Comparison of ENCODE assay signal across 13 cellular contexts in genomic region chr6:125743604-125744003, GRCh38. TPM values are rescaled to one million over a fixed set of nuclear protein-coding genes. Genes with fewer than 3 reads are reported as not detected.
"Had no signal": no experiment of that assay in that cellular context is flagged by ENCODE, and none has a peak within 500 bp of the region (broad histone marks: within the 10 kb centered on the region; RNA-seq: fewer than 3 reads in every experiment).

No MANE protein-coding gene starts in this region.

- H3K4me3 ChIP-seq: adrenal gland, prostate gland, sigmoid colon, suprapubic skin, upper lobe of right lung had no signal

- H3K9me3 Mint-ChIP-seq: brain; memory B cell; natural killer cell treated with Interleukin-12 subunit alpha and Interleukin-12 subunit beta and Interleukin-15 and Interleukin-18, amount 100 ng/mL, for 72 hours had no signal

- H3K36me3 ChIP-seq: adrenal gland, prostate gland, sigmoid colon, suprapubic skin, upper lobe of right lung had no signal

- H3K9me3 ChIP-seq: adrenal gland, prostate gland, sigmoid colon, suprapubic skin, upper lobe of right lung had no signal

- H3K27ac ChIP-seq: adrenal gland, prostate gland, sigmoid colon, suprapubic skin, upper lobe of right lung had no signal

- H3K4me3 Mint-ChIP-seq: memory B cell; natural killer cell treated with Interleukin-12 subunit alpha and Interleukin-12 subunit beta and Interleukin-15 and Interleukin-18, amount 100 ng/mL, for 72 hours had no signal

- H3K36me3 Mint-ChIP-seq: brain; natural killer cell treated with Interleukin-12 subunit alpha and Interleukin-12 subunit beta and Interleukin-15 and Interleukin-18, amount 100 ng/mL, for 72 hours had no signal

- H3K27ac Mint-ChIP-seq: brain; memory B cell; natural killer cell treated with Interleukin-12 subunit alpha and Interleukin-12 subunit beta and Interleukin-15 and Interleukin-18, amount 100 ng/mL, for 72 hours had no signal

- DNase-seq: activated naive CD4-positive, alpha-beta T cell treated with anti-CD3 and anti-CD28 coated beads, Interleukin-2, amount 50 U/mL, for 16 hours; adrenal gland; dermis blood vessel endothelial cell; sigmoid colon; stimulated activated CD4-positive, alpha-beta T cell treated with anti-CD3 and anti-CD28 coated beads, Interleukin-12 subunit alpha, Interleukin-12 subunit beta, amount 100 ng/mL, for 4 hours; stimulated activated naive CD4-positive, alpha-beta T cell treated with Interleukin-2 at 50 U/mL for 16 hours; upper lobe of right lung had no signal

- ATAC-seq: natural killer cell treated with Interleukin-12 subunit alpha and Interleukin-12 subunit beta and Interleukin-15 and Interleukin-18, amount 100 ng/mL, for 72 hours; upper lobe of right lung had no signal

- H3K4me1 ChIP-seq: prostate gland had no signal

RNA-seq across cellular contexts. Expression of gene HEY2, which starts 5.8 kb away (rescaled TPM):
- total RNA-seq: dermis blood vessel endothelial cell; T-helper 2 cell treated with Interferon-gamma antibody and Interleukin-4, amounts not matched to agents 100 ng/mL and 5 ng/mL, for 36 hours had no signal
